Comparison of ENCODE assay signal across 12 cellular contexts in the genomic region with DNA sequence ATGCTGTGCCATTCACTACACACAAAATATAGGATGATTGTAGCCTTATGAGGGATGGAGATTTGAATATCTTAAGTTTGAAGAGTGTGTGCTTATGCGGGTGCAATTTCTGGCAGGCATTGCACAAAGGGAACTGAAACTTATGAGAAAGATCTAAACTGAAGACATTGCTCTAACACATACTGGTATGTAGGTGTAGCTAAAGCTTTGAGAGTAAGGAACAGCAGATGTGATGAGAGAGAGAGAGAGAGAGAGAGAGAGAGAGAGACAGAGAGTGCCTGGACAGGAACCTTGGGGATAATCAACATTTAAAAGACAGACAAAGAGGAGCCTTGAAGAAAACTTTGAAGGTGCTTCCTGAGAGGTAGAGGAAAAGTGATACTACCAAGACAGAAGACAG.
DNase-seq lines count a peak whose midpoint lies in the region; ATAC-seq and TF ChIP-seq lines count a peak whose summit lies in the region.
"Had no signal": no experiment of that assay in that cellular context is flagged by ENCODE, and none has a peak within 500 bp of the region (broad histone marks: within the 10 kb centered on the region; RNA-seq: fewer than 3 reads in every experiment).

No MANE protein-coding gene starts in this region.

- WGBS in right lobe of liver (ENCODE audit: insufficient coverage, low coverage, low lambda C conversion rate, missing lambda C conversion rate), result 83% methylated on average over 1 of the region's 1 CpG
- 80 to 92% (median 84%) methylated on average over 1 of the region's 1 CpG for WGBS in adrenal gland, 4 donors

- TF ChIP-seq POLR2A in right lobe of liver (IDR thresholded peaks at IDR 0.05) (no peak), adrenal gland (IDR thresholded peaks at IDR 0.05) (no peak)

- H3K9me3 Mint-ChIP-seq in CD8-positive, alpha-beta T cell, result no peaks in the 10 kb centered on the region

- no peaks in the 10 kb centered on the region for H3K4me1 Mint-ChIP-seq in CD8-positive, alpha-beta T cell (ENCODE audit: low read depth)

- H3K36me3 ChIP-seq in CD8-positive, alpha-beta T cell (ENCODE audit: insufficient read depth, low read length), result no peaks in the 10 kb centered on the region
- H3K36me3 ChIP-seq in right lobe of liver (no peaks in the 10 kb centered on the region), adrenal gland (replicated peaks in 1 of 2) (no peaks in the 10 kb centered on the region)

- H3K27ac ChIP-seq in CD8-positive, alpha-beta T cell (ENCODE audit: low read depth, low read length), result no peak overlapping the region
- H3K27ac ChIP-seq in right lobe of liver, result no peak overlapping the region
- no peak overlapping the region for H3K27ac ChIP-seq in adrenal gland

- no peaks in the 10 kb centered on the region for H3K27me3 Mint-ChIP-seq in CD8-positive, alpha-beta T cell (ENCODE audit: low read depth)

- ATAC-seq in GM18508 (IDR thresholded peaks at IDR 0.05; ENCODE audit: insufficient read depth, unreplicated experiment) (peak; percentile 100), GM19468 (IDR thresholded peaks at IDR 0.05; ENCODE audit: extremely low read depth, unreplicated experiment) (peak; percentile 99), HG02981 (IDR thresholded peaks at IDR 0.05; ENCODE audit: unreplicated experiment) (peak; percentile 97), right lobe of liver (no peak)
- no peak for ATAC-seq in CD8-positive, alpha-beta T cell
- ATAC-seq: activated CD4-positive, CD25-positive, alpha-beta regulatory T cell treated with anti-CD3 and anti-CD28 coated beads, Interleukin-2, amount 50 U/mL, for 24 hours had no signal

- no peaks in the 10 kb centered on the region for H3K4me1 ChIP-seq in CD8-positive, alpha-beta T cell (ENCODE audit: insufficient read depth, low read length)
- no peaks in the 10 kb centered on the region for H3K4me1 ChIP-seq in right lobe of liver
- no peaks in the 10 kb centered on the region for H3K4me1 ChIP-seq in adrenal gland (replicated peaks in 1 of 2)

- H3K4me3 Mint-ChIP-seq in CD8-positive, alpha-beta T cell, result no peak overlapping the region
- H3K4me3 Mint-ChIP-seq: type B pancreatic cell had no signal

- POLR2A ChIA-PET in CD8-positive, alpha-beta T cell (lab: Charles Lee), result no interaction called here

- DNase-seq in NOMO-1 treated with DMSO at 0.1 percent for 48 hours (lab: John Stamatoyannopoulos, UW; ENCODE audit: unreplicated experiment) (peak; percentile 56), kidney glomerular epithelial cell (lab: John Stamatoyannopoulos, UW) (no peak), right lobe of liver (no peak), adrenal gland (no peak)
- DNase-seq in CD8-positive, alpha-beta T cell, result no peak
- DNase-seq: GOT3; stimulated activated CD4-positive, alpha-beta T cell treated with anti-CD3 and anti-CD28 coated beads, Interleukin-4, amount 100 ng/mL, for 24 hours had no signal

- H3K27me3 ChIP-seq in CD8-positive, alpha-beta T cell (ENCODE audit: insufficient read depth, low read length), result no peaks in the 10 kb centered on the region
- H3K27me3 ChIP-seq in right lobe of liver (no peaks in the 10 kb centered on the region), adrenal gland (no peaks in the 10 kb centered on the region)

- no peak overlapping the region for H3K27ac Mint-ChIP-seq in CD8-positive, alpha-beta T cell
- H3K27ac Mint-ChIP-seq: type B pancreatic cell had no signal

- H3K9me3 ChIP-seq in CD8-positive, alpha-beta T cell (ENCODE audit: low read length), result no peaks in the 10 kb centered on the region
- H3K9me3 ChIP-seq in right lobe of liver (no peaks in the 10 kb centered on the region), adrenal gland (replicated peaks in 1 of 3) (no peaks in the 10 kb centered on the region)

- CTCF ChIA-PET in CD8-positive, alpha-beta T cell (lab: Charles Lee), result no interaction called here

- TF ChIP-seq CTCF in CD8-positive, alpha-beta T cell (IDR thresholded peaks at IDR 0.05), result no peak
- TF ChIP-seq CTCF in right lobe of liver (IDR thresholded peaks at IDR 0.05) (no peak), adrenal gland (IDR thresholded peaks at IDR 0.05) (no peak)

- intact Hi-C loops in CD8-positive, alpha-beta T cell (cut with DNase I, micrococcal nuclease), result no loop called here
- intact Hi-C loops in right lobe of liver (cut with DNase I), result loop anchor here in 1 of 2 donors (10.0 kb wide), 1 partner anchor 479 kb away; no protein-coding TSS in a partner anchor
- intact Hi-C loops in adrenal gland (cut with DNase I), result no loop called here

- no peak overlapping the region for H3K4me3 ChIP-seq in CD8-positive, alpha-beta T cell (ENCODE audit: low read depth, low read length)
- H3K4me3 ChIP-seq in right lobe of liver (no peak overlapping the region), adrenal gland (no peak overlapping the region)

- no peaks in the 10 kb centered on the region for H3K36me3 Mint-ChIP-seq in CD8-positive, alpha-beta T cell
- H3K36me3 Mint-ChIP-seq: type B pancreatic cell had no signal

Comparison
In these comparisons a context has a peak if more than half of its experiments do, and no peak if none do; other contexts are left out.
1. ATAC-seq: peak in GM18508 (single experiment), GM19468 (single experiment) and HG02981 (single experiment); none in CD8-positive, alpha-beta T cell (single experiment) and right lobe of liver (0 of 4).